In genomic region chr9:75086443-75087278, GRCh38 we compare ENCODE assay signal across 8 cellular contexts. TPM values are rescaled to one million over a fixed set of nuclear protein-coding genes. Genes with fewer than 3 reads are reported as not detected.
DNase-seq lines count a peak whose midpoint lies in the region; ATAC-seq and TF ChIP-seq lines count a peak whose summit lies in the region.

No MANE protein-coding gene starts in this region.

- peak overlapping the region; percentile 96 for H3K27ac Mint-ChIP-seq in activated T-cell treated with anti-CD3 and anti-CD28 coated beads, Interleukin-2, amount 50 U/mL, for 24 hours

- no peaks in the 10 kb centered on the region for H3K27me3 Mint-ChIP-seq in activated T-cell treated with anti-CD3 and anti-CD28 coated beads, Interleukin-2, amount 50 U/mL, for 24 hours

- H3K27me3 ChIP-seq in HL-60 (ENCODE audit: insufficient read depth, poor library complexity, severe bottlenecking) (no peaks in the 10 kb centered on the region), right cardiac atrium (ENCODE audit: control insufficient read depth, insufficient read depth) (no peaks in the 10 kb centered on the region), smooth muscle cell (ENCODE audit: low read depth) (no peaks in the 10 kb centered on the region)

- H3F3A ChIP-seq in smooth muscle cell (ENCODE audit: low read depth) = no peaks in the 10 kb centered on the region

- H3K4me3 ChIP-seq in HL-60 (replicated peaks; ENCODE audit: insufficient read depth, low read length) = peak overlapping the region; percentile 96
- H3K4me3 ChIP-seq in right cardiac atrium (ENCODE audit: low read length) = peak overlapping the region; percentile 97
- peak overlapping the region; percentile 92 for H3K4me3 ChIP-seq in smooth muscle cell

- peak overlapping the region; percentile 80 for H3K9ac ChIP-seq in smooth muscle cell (ENCODE audit: low read depth)

- H3K9me3 ChIP-seq in right cardiac atrium (ENCODE audit: control insufficient read depth, low read length) (no peaks in the 10 kb centered on the region), smooth muscle cell (replicated peaks; ENCODE audit: low read depth) (no peaks in the 10 kb centered on the region)

- H3K27ac ChIP-seq in HL-60 (replicated peaks) (peak overlapping the region; percentile 86), right cardiac atrium (ENCODE audit: low read length) (peak overlapping the region; percentile 75), smooth muscle cell (ENCODE audit: low read depth) (peak overlapping the region; percentile 78)

- TF ChIP-seq CTCF in HL-60 (IDR thresholded peaks at IDR 0.05; ENCODE audit: insufficient read depth, low read length) = no peak
- no peak for TF ChIP-seq CTCF in smooth muscle cell (IDR thresholded peaks at IDR 0.05; ENCODE audit: borderline replicate concordance, insufficient read depth, poor library complexity, severe bottlenecking)

- H3K4me3 Mint-ChIP-seq in activated T-cell treated with anti-CD3 and anti-CD28 coated beads, Interleukin-2, amount 50 U/mL, for 24 hours = peak overlapping the region; percentile 94

- intact Hi-C loops in right cardiac atrium (cut with DNase I) = loop anchor here in 1 of 4 donors (10.0 kb wide), 1 partner anchor 918 kb away; no protein-coding TSS in a partner anchor

- peaks cover 23% of the 10 kb centered on the region for H4K20me1 ChIP-seq in smooth muscle cell (ENCODE audit: low read depth)

- peaks cover 5% of the 10 kb centered on the region for H3K4me1 ChIP-seq in right cardiac atrium (ENCODE audit: control insufficient read depth, insufficient read depth, low read length)
- peaks cover 12% of the 10 kb centered on the region for H3K4me1 ChIP-seq in smooth muscle cell (ENCODE audit: low read depth)

- H2AFZ ChIP-seq in smooth muscle cell (ENCODE audit: low read depth) = peak overlapping the region; percentile 97

- no peaks in the 10 kb centered on the region for H3K9me3 Mint-ChIP-seq in activated T-cell treated with anti-CD3 and anti-CD28 coated beads, Interleukin-2, amount 50 U/mL, for 24 hours

- H3K36me3 ChIP-seq in smooth muscle cell (ENCODE audit: low read depth) = no peaks in the 10 kb centered on the region

- peak overlapping the region; percentile 94 for H3K4me2 ChIP-seq in smooth muscle cell

- no peak for ATAC-seq in right cardiac atrium
- no peak for ATAC-seq in GM18502 (IDR thresholded peaks at IDR 0.05; ENCODE audit: poor library complexity, unreplicated experiment)
- ATAC-seq in HG02623 (IDR thresholded peaks at IDR 0.05; ENCODE audit: unreplicated experiment) = no peak

- DNase-seq in HL-60 (ENCODE audit: low read depth in 1 of 2, low spot score in 1 of 2) (peak; percentile 15 to 35), right cardiac atrium (peak in 2 of 3 donors; percentile 42 to 73), smooth muscle cell (lab: John Stamatoyannopoulos, UW; ENCODE audit: unreplicated experiment) (no peak), NCI-H146 (lab: John Stamatoyannopoulos, UW) (no peak), NCI-H2107 treated with DMSO at 0.1 percent for 48 hours (lab: John Stamatoyannopoulos, UW; ENCODE audit: unreplicated experiment) (no peak)
- DNase-seq in activated T-cell treated with anti-CD3 and anti-CD28 coated beads, Interleukin-2, amount 50 U/mL, for 24 hours = peak; percentile 45

- peaks cover 67% of the 10 kb centered on the region for H3K4me1 Mint-ChIP-seq in activated T-cell treated with anti-CD3 and anti-CD28 coated beads, Interleukin-2, amount 50 U/mL, for 24 hours (ENCODE audit: low read depth)

- peaks cover 23% of the 10 kb centered on the region for H3K79me2 ChIP-seq in smooth muscle cell (ENCODE audit: low read depth)

- H3K36me3 Mint-ChIP-seq in activated T-cell treated with anti-CD3 and anti-CD28 coated beads, Interleukin-2, amount 50 U/mL, for 24 hours (ENCODE audit: low read depth) = peaks cover 50% of the 10 kb centered on the region

- 45% methylated on average over 16 of the region's 16 CpGs for WGBS in right cardiac atrium
- WGBS in smooth muscle cell (ENCODE audit: low lambda C conversion rate) = 33% methylated on average over 16 of the region's 16 CpGs

RNA-seq across cellular contexts. Expression of gene NMRK1, which starts 1.3 kb away (rescaled TPM):
- total RNA-seq in right cardiac atrium (10 to 100 TPM; 11.6 to 27.3 (median 21.5) TPM), smooth muscle cell (12.3 and 20.4 TPM in 2 replicates)
- polyA plus RNA-seq in right cardiac atrium (30.2 TPM), smooth muscle cell (14.1 and 16.4 TPM in 2 replicates)

RNA-seq across cellular contexts. Expression of gene OSTF1, which starts 1.7 kb away (rescaled TPM):
- 10 to 100 TPM; 26.4 to 35.2 (median 29.7) TPM for total RNA-seq in right cardiac atrium
- 33.8 TPM for polyA plus RNA-seq in right cardiac atrium
- total RNA-seq in smooth muscle cell = 41.5 and 44.5 TPM in 2 replicates
- 40.6 and 44.2 TPM in 2 replicates for polyA plus RNA-seq in smooth muscle cell

RNA-seq across cellular contexts. Expression of gene CARNMT1, which starts 58.6 kb away (rescaled TPM):
- total RNA-seq in right cardiac atrium (10 to 100 TPM; 10.0 to 14.9 (median 12.5) TPM), smooth muscle cell (18.8 and 30.6 TPM in 2 replicates)
- polyA plus RNA-seq in right cardiac atrium (3.7 TPM), smooth muscle cell (7.3 and 10.8 TPM in 2 replicates)

Comparison
In these comparisons a context has a peak if more than half of its experiments do, and no peak if none do; other contexts are left out.
1. DNase-seq: peak in HL-60 (2 of 2), activated T-cell treated with anti-CD3 and anti-CD28 coated beads, Interleukin-2, amount 50 U/mL, for 24 hours (single experiment) and right cardiac atrium (2 of 3); none in smooth muscle cell (single experiment), NCI-H146 (single experiment) and NCI-H2107 treated with DMSO at 0.1 percent for 48 hours (single experiment).
2. Peak in every context shown above with its lines, with median percentiles within 50 percentile points of each other: H3K27ac ChIP-seq and H3K4me3 ChIP-seq.